2 cellular contexts compared by ENCODE assay signal in genomic region chr22:38213319-38214247, GRCh38.
TF ChIP-seq lines count a peak whose summit lies in the region.

No MANE protein-coding gene starts in this region.

TF ChIP-seq in K562, 482 proteins besides CTCF, POLR2A, EP300 and RAD21:
- TF ChIP-seq RBM34 (IDR thresholded peaks at IDR 0.05; ENCODE audit: borderline replicate concordance, insufficient read depth, low read length): no peak
- TF ChIP-seq CTBP1 (IDR thresholded peaks at IDR 0.05; ENCODE audit: borderline replicate concordance): peak; percentile 18; the same call in 1 of the 2 replicates
- TF ChIP-seq FOXA1 (IDR thresholded peaks at IDR 0.05; ENCODE audit: borderline replicate concordance): no peak
- TF ChIP-seq ZNF551 (CRISPR knock-in tag; IDR thresholded peaks at IDR 0.05): no peak
- no peak for TF ChIP-seq GATAD2A (IDR thresholded peaks at IDR 0.05)
- no peak for TF ChIP-seq NFE2L1 (tag; IDR thresholded peaks at IDR 0.05; ENCODE audit: borderline replicate concordance, low read depth)

TF ChIP-seq in neural cell, 6 proteins besides CTCF, POLR2A, EP300 and RAD21:
- TF ChIP-seq POLR2AphosphoS5 (IDR thresholded peaks at IDR 0.05): no peak
- TF ChIP-seq REST (IDR thresholded peaks at IDR 0.05; ENCODE audit: borderline replicate concordance): no peak
TF ChIP-seq in neural cell: peak in this region for 0.
